Comparison of ENCODE assay signal across 1 cellular context in the genomic region with DNA sequence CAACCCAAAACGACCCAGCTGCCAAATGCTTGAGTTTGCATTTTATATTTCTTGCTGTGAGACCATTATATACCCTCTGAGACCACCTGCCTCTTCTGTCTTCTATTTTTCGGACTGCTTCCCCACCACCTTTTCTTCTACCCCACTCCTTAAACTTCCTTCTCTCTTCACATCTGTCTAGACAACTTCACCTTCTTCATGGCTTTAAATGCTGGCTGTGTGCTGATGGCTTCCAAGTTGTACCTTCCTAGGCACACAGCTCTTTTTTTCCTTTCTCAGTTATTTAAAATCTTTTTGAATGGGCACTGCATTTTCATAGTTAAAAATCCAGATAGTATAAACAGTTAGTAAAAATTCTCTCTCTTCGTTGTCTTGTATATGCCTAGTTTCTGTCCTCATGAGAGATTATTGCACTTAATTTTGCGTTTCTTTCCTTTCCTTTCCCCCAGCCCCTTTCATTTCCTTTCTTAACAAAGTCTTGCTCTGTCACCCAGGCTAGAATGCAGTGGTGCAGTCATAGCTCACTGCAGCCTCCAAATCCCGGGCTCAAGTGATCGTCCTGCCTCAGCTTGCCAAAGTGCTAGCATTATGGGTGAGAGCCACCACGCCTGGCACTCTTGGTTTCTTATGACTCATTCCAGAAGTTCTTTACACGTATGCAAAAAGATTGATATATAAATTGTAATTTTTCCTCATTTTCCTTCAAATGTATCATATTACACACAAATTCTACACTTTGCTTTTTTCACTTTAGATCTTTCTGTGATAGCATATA.
TF ChIP-seq lines count a peak whose summit lies in the region.

No MANE protein-coding gene starts in this region.

TF ChIP-seq in GM23338, 12 proteins besides CTCF, POLR2A, EP300 and RAD21:
- TF ChIP-seq EZH2 (IDR thresholded peaks at IDR 0.05; ENCODE audit: low read depth, unreplicated experiment) (no peak), CREB1 (CRISPR knock-in tag; IDR thresholded peaks at IDR 0.05; ENCODE audit: low read depth) (no peak), STAT1 (IDR thresholded peaks at IDR 0.05; ENCODE audit: unreplicated experiment) (no peak), NANOG (IDR thresholded peaks at IDR 0.05; ENCODE audit: borderline replicate concordance) (no peak), JUNB (IDR thresholded peaks at IDR 0.05; ENCODE audit: unreplicated experiment) (no peak), ZNF331 (CRISPR knock-in tag; IDR thresholded peaks at IDR 0.05; ENCODE audit: low read depth) (no peak), ZNF114 (CRISPR knock-in tag; IDR thresholded peaks at IDR 0.05) (no peak)
- TF ChIP-seq, protein P1, sequence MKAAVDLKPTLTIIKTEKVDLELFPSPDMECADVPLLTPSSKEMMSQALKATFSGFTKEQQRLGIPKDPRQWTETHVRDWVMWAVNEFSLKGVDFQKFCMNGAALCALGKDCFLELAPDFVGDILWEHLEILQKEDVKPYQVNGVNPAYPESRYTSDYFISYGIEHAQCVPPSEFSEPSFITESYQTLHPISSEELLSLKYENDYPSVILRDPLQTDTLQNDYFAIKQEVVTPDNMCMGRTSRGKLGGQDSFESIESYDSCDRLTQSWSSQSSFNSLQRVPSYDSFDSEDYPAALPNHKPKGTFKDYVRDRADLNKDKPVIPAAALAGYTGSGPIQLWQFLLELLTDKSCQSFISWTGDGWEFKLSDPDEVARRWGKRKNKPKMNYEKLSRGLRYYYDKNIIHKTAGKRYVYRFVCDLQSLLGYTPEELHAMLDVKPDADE (IDR thresholded peaks at IDR 0.05) = no peak
- TF ChIP-seq, protein P2, sequence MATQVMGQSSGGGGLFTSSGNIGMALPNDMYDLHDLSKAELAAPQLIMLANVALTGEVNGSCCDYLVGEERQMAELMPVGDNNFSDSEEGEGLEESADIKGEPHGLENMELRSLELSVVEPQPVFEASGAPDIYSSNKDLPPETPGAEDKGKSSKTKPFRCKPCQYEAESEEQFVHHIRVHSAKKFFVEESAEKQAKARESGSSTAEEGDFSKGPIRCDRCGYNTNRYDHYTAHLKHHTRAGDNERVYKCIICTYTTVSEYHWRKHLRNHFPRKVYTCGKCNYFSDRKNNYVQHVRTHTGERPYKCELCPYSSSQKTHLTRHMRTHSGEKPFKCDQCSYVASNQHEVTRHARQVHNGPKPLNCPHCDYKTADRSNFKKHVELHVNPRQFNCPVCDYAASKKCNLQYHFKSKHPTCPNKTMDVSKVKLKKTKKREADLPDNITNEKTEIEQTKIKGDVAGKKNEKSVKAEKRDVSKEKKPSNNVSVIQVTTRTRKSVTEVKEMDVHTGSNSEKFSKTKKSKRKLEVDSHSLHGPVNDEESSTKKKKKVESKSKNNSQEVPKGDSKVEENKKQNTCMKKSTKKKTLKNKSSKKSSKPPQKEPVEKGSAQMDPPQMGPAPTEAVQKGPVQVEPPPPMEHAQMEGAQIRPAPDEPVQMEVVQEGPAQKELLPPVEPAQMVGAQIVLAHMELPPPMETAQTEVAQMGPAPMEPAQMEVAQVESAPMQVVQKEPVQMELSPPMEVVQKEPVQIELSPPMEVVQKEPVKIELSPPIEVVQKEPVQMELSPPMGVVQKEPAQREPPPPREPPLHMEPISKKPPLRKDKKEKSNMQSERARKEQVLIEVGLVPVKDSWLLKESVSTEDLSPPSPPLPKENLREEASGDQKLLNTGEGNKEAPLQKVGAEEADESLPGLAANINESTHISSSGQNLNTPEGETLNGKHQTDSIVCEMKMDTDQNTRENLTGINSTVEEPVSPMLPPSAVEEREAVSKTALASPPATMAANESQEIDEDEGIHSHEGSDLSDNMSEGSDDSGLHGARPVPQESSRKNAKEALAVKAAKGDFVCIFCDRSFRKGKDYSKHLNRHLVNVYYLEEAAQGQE (IDR thresholded peaks at IDR 0.05; ENCODE audit: unreplicated experiment) = no peak
- TF ChIP-seq, protein P3, sequence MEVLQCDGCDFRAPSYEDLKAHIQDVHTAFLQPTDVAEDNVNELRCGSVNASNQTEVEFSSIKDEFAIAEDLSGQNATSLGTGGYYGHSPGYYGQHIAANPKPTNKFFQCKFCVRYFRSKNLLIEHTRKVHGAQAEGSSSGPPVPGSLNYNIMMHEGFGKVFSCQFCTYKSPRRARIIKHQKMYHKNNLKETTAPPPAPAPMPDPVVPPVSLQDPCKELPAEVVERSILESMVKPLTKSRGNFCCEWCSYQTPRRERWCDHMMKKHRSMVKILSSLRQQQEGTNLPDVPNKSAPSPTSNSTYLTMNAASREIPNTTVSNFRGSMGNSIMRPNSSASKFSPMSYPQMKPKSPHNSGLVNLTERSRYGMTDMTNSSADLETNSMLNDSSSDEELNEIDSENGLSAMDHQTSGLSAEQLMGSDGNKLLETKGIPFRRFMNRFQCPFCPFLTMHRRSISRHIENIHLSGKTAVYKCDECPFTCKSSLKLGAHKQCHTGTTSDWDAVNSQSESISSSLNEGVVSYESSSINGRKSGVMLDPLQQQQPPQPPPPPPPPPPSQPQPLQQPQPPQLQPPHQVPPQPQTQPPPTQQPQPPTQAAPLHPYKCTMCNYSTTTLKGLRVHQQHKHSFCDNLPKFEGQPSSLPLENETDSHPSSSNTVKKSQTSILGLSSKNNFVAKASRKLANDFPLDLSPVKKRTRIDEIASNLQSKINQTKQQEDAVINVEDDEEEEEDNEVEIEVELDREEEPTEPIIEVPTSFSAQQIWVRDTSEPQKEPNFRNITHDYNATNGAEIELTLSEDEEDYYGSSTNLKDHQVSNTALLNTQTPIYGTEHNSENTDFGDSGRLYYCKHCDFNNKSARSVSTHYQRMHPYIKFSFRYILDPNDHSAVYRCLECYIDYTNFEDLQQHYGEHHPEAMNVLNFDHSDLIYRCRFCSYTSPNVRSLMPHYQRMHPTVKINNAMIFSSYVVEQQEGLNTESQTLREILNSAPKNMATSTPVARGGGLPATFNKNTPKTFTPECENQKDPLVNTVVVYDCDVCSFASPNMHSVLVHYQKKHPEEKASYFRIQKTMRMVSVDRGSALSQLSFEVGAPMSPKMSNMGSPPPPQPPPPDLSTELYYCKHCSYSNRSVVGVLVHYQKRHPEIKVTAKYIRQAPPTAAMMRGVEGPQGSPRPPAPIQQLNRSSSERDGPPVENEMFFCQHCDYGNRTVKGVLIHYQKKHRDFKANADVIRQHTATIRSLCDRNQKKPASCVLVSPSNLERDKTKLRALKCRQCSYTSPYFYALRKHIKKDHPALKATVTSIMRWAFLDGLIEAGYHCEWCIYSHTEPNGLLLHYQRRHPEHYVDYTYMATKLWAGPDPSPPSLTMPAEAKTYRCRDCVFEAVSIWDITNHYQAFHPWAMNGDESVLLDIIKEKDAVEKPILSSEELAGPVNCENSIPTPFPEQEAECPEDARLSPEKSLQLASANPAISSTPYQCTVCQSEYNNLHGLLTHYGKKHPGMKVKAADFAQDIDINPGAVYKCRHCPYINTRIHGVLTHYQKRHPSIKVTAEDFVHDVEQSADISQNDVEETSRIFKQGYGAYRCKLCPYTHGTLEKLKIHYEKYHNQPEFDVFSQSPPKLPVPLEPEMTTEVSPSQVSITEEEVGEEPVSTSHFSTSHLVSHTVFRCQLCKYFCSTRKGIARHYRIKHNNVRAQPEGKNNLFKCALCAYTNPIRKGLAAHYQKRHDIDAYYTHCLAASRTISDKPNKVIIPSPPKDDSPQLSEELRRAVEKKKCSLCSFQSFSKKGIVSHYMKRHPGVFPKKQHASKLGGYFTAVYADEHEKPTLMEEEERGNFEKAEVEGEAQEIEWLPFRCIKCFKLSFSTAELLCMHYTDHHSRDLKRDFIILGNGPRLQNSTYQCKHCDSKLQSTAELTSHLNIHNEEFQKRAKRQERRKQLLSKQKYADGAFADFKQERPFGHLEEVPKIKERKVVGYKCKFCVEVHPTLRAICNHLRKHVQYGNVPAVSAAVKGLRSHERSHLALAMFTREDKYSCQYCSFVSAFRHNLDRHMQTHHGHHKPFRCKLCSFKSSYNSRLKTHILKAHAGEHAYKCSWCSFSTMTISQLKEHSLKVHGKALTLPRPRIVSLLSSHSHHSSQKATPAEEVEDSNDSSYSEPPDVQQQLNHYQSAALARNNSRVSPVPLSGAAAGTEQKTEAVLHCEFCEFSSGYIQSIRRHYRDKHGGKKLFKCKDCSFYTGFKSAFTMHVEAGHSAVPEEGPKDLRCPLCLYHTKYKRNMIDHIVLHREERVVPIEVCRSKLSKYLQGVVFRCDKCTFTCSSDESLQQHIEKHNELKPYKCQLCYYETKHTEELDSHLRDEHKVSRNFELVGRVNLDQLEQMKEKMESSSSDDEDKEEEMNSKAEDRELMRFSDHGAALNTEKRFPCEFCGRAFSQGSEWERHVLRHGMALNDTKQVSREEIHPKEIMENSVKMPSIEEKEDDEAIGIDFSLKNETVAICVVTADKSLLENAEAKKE (CRISPR knock-in tag; IDR thresholded peaks at IDR 0.05) = no peak
